In the genomic region with DNA sequence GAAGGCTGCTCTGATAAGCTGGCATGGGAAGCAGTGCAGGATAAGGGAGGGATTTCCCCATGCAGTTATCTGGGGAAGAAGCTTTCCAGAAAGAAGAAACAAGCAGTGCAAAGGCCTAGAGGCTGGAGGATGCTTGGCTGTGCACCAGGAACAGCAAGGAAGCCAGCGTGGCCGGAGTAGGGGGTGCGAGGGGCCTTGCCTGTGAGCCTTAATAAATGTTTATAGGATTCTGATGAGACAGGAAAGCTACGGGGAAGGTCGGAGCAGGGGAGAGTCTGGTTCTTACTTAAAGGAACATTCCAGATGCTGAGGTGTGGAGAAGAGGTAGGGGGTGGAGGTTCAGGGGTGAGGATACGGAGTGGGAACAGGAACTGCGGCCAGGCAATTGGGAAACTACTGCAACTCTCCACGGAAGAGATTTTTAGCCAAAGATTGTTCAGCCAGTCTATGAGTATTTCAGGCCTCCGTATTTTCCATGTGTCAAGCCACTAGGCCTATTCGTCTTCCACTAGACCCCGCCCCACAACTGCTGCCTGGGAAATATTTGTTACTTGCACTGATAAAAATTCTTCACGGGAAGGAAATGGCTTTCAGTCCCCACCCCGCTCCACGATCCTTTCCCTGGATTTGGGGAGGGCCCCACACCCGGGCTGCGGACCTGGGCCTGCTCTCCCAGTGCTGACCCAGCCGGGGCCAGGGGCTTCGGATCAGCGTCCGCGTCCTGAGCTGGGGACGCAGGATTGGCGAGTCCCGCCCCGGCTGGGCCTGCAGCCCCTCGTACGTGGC, we compare ENCODE assay signal across 8 cellular contexts. TPM values are rescaled to one million over a fixed set of nuclear protein-coding genes. Genes with fewer than 3 reads are reported as not detected.
A peak's percentile ranks its signal among the peaks of the same experiment; 100 is the strongest.
DNase-seq lines count a peak whose midpoint lies in the region; ATAC-seq and TF ChIP-seq lines count a peak whose summit lies in the region.

No MANE protein-coding gene starts in this region.

- peaks cover 40 to 62% (median 54%) of the 10 kb centered on the region in 4 donors for H3K4me1 Mint-ChIP-seq in CD4-positive, alpha-beta memory T cell

- H3K9me3 ChIP-seq in CD4-positive, alpha-beta memory T cell (ENCODE audit: control insufficient read depth in 1 of 2, low read length in 2 of 2) = no peaks in the 10 kb centered on the region
- H3K9me3 ChIP-seq in SK-N-MC (ENCODE audit: low read depth, low read length) (no peaks in the 10 kb centered on the region), body of pancreas (no peaks in the 10 kb centered on the region), iPS-18c (ENCODE audit: control insufficient read depth, insufficient read depth, low read length) (no peaks in the 10 kb centered on the region), gastrocnemius medialis (no peaks in the 10 kb centered on the region)

- peaks cover 23 to 24% of the 10 kb centered on the region in 2 donors for H3K36me3 Mint-ChIP-seq in CD4-positive, alpha-beta memory T cell

- H3K27me3 ChIP-seq in CD4-positive, alpha-beta memory T cell (ENCODE audit: insufficient read depth, low read length) = no peaks in the 10 kb centered on the region
- H3K27me3 ChIP-seq in body of pancreas (no peaks in the 10 kb centered on the region), gastrocnemius medialis (no peaks in the 10 kb centered on the region)

- 0% methylated on average over 16 to 27 of the region's 27 CpGs for WGBS in body of pancreas, 2 donors

- H3K27ac ChIP-seq in CD4-positive, alpha-beta memory T cell (ENCODE audit: low read depth, low read length) = peak overlapping the region; percentile 72
- H3K27ac ChIP-seq in SK-N-MC (peak overlapping the region; percentile 80), body of pancreas (peak overlapping the region; percentile 85 to 97 (median 88)), gastrocnemius medialis (peak overlapping the region; percentile 66 to 84 (median 78))

- ATAC-seq in HG03521 (IDR thresholded peaks at IDR 0.05; ENCODE audit: unreplicated experiment) = peak; percentile 19
- ATAC-seq in body of pancreas = peak; percentile 61
- peak; percentile 53 to 58 for ATAC-seq in gastrocnemius medialis

- peak overlapping the region; percentile 95 for H3K9ac ChIP-seq in SK-N-MC (ENCODE audit: insufficient read length)

- intact Hi-C loops in CD4-positive, alpha-beta memory T cell (cut with micrococcal nuclease) = loop anchor here (1.0 to 5.0 kb wide), 4 partner anchors 41 to 189 kb away; a partner anchor contains a TSS
- intact Hi-C loops in body of pancreas (cut with DNase I) = no loop called here
- intact Hi-C loops in gastrocnemius medialis (cut with DNase I; ENCODE audit: low total_unique reads) = no loop called here

- H3K4me3 Mint-ChIP-seq in CD4-positive, alpha-beta memory T cell = peak overlapping the region; percentile 88 to 96 (median 94)

- peak overlapping the region; percentile 83 to 96 (median 91) for H3K27ac Mint-ChIP-seq in CD4-positive, alpha-beta memory T cell

- CTCF ChIA-PET in CD4-positive, alpha-beta memory T cell (lab: Charles Lee; ENCODE audit: partially characterized antibody) = interaction anchor here (3.9 kb wide), 1 partner anchor 13 kb away, joined by 25 read pairs; no protein-coding TSS in a partner anchor

- in situ Hi-C loops in gastrocnemius medialis (cut with MboI; ENCODE audit: low sequenced_read_pairs in 4 of 4) = loop anchor here in 2 of 4 donors (25.0 kb wide), 1 partner anchor 731 kb away; no protein-coding TSS in a partner anchor

- no peak for TF ChIP-seq CTCF in body of pancreas (IDR thresholded peaks at IDR 0.05)
- no peak for TF ChIP-seq CTCF in gastrocnemius medialis (IDR thresholded peaks at IDR 0.05 in 4 of 5, conservative IDR thresholded peaks at IDR 0.05 in 1 of 5)

- H3K9me3 Mint-ChIP-seq in CD4-positive, alpha-beta memory T cell = peaks cover 0 to 2% (median 0%) of the 10 kb centered on the region in 8 donors

- H3K4me1 ChIP-seq in CD4-positive, alpha-beta memory T cell (ENCODE audit: insufficient read depth, low read length) = peaks cover 34% of the 10 kb centered on the region
- peaks cover 20% of the 10 kb centered on the region for H3K4me1 ChIP-seq in body of pancreas
- peaks cover 10% of the 10 kb centered on the region in 2 donors for H3K4me1 ChIP-seq in gastrocnemius medialis

- H3K36me3 ChIP-seq in CD4-positive, alpha-beta memory T cell (ENCODE audit: insufficient read depth, low read length) = no peaks in the 10 kb centered on the region
- H3K36me3 ChIP-seq in SK-N-MC (ENCODE audit: insufficient read depth, low read length) = peaks cover 5% of the 10 kb centered on the region
- H3K36me3 ChIP-seq in body of pancreas (replicated peaks in 1 of 2; ENCODE audit: insufficient read depth in 1 of 2, low read depth in 2 of 2) = no peaks in the 10 kb centered on the region
- no peaks in the 10 kb centered on the region for H3K36me3 ChIP-seq in gastrocnemius medialis

- DNase-seq in CD4-positive, alpha-beta memory T cell = peak in 1 of 5 donors; percentile 56
- DNase-seq in GM19238 (ENCODE audit: insufficient read length, low spot score) = peak; percentile 9
- no peak for DNase-seq in SK-N-MC (ENCODE audit: low read depth, low spot score)
- DNase-seq in body of pancreas = peak; percentile 52 to 68 (median 61)
- peak in 1 of 2 donors; percentile 14 for DNase-seq in gastrocnemius medialis
- no peak for DNase-seq in H4 (ENCODE audit: low spot score)

- peak overlapping the region; percentile 62 to 63 for H3K4me3 ChIP-seq in CD4-positive, alpha-beta memory T cell (ENCODE audit: low read length in 2 of 2)
- H3K4me3 ChIP-seq in SK-N-MC = peak overlapping the region; percentile 77
- H3K4me3 ChIP-seq in body of pancreas = peak overlapping the region; percentile 57 to 65
- H3K4me3 ChIP-seq in iPS-18c (ENCODE audit: insufficient read depth, low read depth, low read length) = peak overlapping the region; percentile 68
- peak overlapping the region; percentile 68 to 85 (median 76) for H3K4me3 ChIP-seq in gastrocnemius medialis

- POLR2A ChIA-PET in CD4-positive, alpha-beta memory T cell (lab: Charles Lee; ENCODE audit: partially characterized antibody) = interaction anchor here (0.9 to 1.6 kb wide), 8 partner anchors 13 to 190 kb away, joined by 3 to 10 read pairs (median 4); a partner anchor contains a TSS

- no peaks in the 10 kb centered on the region for H3K27me3 Mint-ChIP-seq in CD4-positive, alpha-beta memory T cell

- TF ChIP-seq POLR2A in body of pancreas (IDR thresholded peaks at IDR 0.05) (peak; percentile 20 to 51 (median 39)), gastrocnemius medialis (IDR thresholded peaks at IDR 0.05) (no peak)

RNA-seq across cellular contexts. Expression of a gene that starts 0.5 kb away (rescaled TPM):
- total RNA-seq in CD4-positive, alpha-beta memory T cell = 10 to 100 TPM; 28.8 to 31.6 TPM
- polyA plus RNA-seq in CD4-positive, alpha-beta memory T cell = 10 to 100 TPM; 14.6 to 44.1 TPM
- total RNA-seq in body of pancreas (10 to 100 TPM; 18.9 to 39.9 TPM), gastrocnemius medialis (10 to 100 TPM in 1 of 4 donors, 1 to 10 TPM in 3; 3.9 to 11.0 (median 6.9) TPM)
- 15.0 and 18.5 TPM in 2 replicates for total RNA-seq in H4 (2014; rRNA removed; shearing (Covaris generic))

RNA-seq across cellular contexts. Expression of a gene that starts 32.2 kb away (rescaled TPM):
- not detected for total RNA-seq in CD4-positive, alpha-beta memory T cell
- not detected for polyA plus RNA-seq in CD4-positive, alpha-beta memory T cell
- total RNA-seq in body of pancreas (not detected), gastrocnemius medialis (not detected)
- 0.66 TPM in 1 of 2 replicates, not detected in the other for total RNA-seq in H4 (2014; rRNA removed; shearing (Covaris generic))

RNA-seq across cellular contexts. Expression of a gene that starts 40.0 kb away (rescaled TPM):
- 10 to 100 TPM; 39.6 to 41.0 TPM for total RNA-seq in CD4-positive, alpha-beta memory T cell
- 10 to 100 TPM; 41.3 to 44.8 TPM for polyA plus RNA-seq in CD4-positive, alpha-beta memory T cell
- 10 to 100 TPM in 1 of 2 donors, 1 to 10 TPM in 1; 9.9 to 21.8 TPM for total RNA-seq in body of pancreas
- 10 to 100 TPM; 19.9 to 33.1 (median 24.1) TPM for total RNA-seq in gastrocnemius medialis
- total RNA-seq in H4 (2014; rRNA removed; shearing (Covaris generic)) = 7.2 and 8.8 TPM in 2 replicates

Comparison
In these comparisons a context has a peak if more than half of its experiments do, and no peak if none do; other contexts are left out.
1. DNase-seq: peak in GM19238 (single experiment) and body of pancreas (4 of 4); none in SK-N-MC (single experiment) and H4 (single experiment).
2. POLR2A ChIP-seq: peak in body of pancreas (3 of 3); none in gastrocnemius medialis (0 of 2).
3. Peak in every context shown above with its lines, with median percentiles within 50 percentile points of each other: H3K27ac ChIP-seq, H3K4me3 ChIP-seq and ATAC-seq.